Comparison of ENCODE assay signal across 8 cellular contexts in the genomic region with DNA sequence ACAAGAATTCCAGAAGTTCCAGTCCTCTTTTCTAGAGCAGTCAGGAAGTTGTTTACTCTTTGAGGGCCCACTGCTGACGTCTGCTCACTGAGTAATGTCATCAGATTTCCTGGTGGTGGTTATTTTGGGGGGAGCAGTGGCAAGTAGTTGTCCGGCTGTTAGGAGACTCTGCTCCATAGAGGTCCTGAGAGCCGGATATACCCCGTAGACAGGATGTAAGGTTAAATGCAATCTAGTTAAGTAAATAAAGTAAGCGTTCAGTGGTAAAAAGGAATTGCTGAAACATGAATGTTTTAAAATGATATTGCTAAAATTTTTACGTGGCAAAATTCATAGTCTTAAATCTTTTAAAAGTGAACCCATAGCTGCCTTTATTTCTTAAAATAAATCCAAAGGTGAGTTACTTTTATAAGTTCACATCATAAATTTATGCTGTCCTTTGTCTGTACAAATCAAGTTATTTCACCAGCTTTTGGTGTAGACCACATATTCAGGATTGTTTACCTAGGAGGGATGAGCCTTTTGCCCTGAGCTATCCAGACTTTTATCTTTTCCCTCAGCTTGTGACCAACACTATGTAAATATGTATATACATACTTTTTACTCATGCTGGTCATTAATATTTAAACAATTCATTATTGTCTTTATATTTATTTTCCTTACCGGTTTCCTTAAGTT.
DNase-seq lines count a peak whose midpoint lies in the region; ATAC-seq and TF ChIP-seq lines count a peak whose summit lies in the region.

No MANE protein-coding gene starts in this region.

- H3K4me3 Mint-ChIP-seq in activated naive CD8-positive, alpha-beta T cell treated with anti-CD3 and anti-CD28 coated beads for 36 hours = no peak overlapping the region

- H3K27me3 Mint-ChIP-seq in activated naive CD8-positive, alpha-beta T cell treated with anti-CD3 and anti-CD28 coated beads for 36 hours = no peaks in the 10 kb centered on the region

- TF ChIP-seq CTCF in transverse colon (IDR thresholded peaks at IDR 0.05) (peak in 1 of 5 experiments; percentile 7), BE2C (IDR thresholded peaks at IDR 0.05; ENCODE audit: low read depth, low read length) (no peak)

- WGBS in transverse colon (ENCODE audit: low coverage in 1 of 2), 2 donors = 18 to 23% methylated on average over 5 to 7 of the region's 7 CpGs

- H3K27ac ChIP-seq in transverse colon = peak overlapping the region; percentile 43 to 53 (median 50)

- intact Hi-C loops in transverse colon (cut with DNase I; ENCODE audit: low total_unique reads) = no loop called here

- H3K9me3 Mint-ChIP-seq in activated naive CD8-positive, alpha-beta T cell treated with anti-CD3 and anti-CD28 coated beads for 36 hours = peaks cover 1% of the 10 kb centered on the region

- in situ Hi-C loops in transverse colon (cut with MboI; ENCODE audit: low pct_ligation_motif_present in 1 of 4, low pct_unique_long_range_greater_than_20kb in 1 of 4, low sequenced_read_pairs in 3 of 4) = loop anchor here in 1 of 4 donors (10.0 kb wide), 1 partner anchor 83 kb away; no protein-coding TSS in a partner anchor

- peaks cover 4% of the 10 kb centered on the region for H3K36me3 Mint-ChIP-seq in activated naive CD8-positive, alpha-beta T cell treated with anti-CD3 and anti-CD28 coated beads for 36 hours

- peak; percentile 72 for DNase-seq in Ammon's horn (ENCODE audit: low spot score)
- DNase-seq in activated naive CD8-positive, alpha-beta T cell treated with anti-CD3 and anti-CD28 coated beads for 36 hours = no peak
- peak; percentile 36 for DNase-seq in kidney glomerular epithelial cell (lab: John Stamatoyannopoulos, UW)
- DNase-seq in transverse colon = peak; percentile 28
- no peak for DNase-seq in activated CD4-positive, CD25-positive, alpha-beta regulatory T cell (lab: John Stamatoyannopoulos, UW)
- no peak for DNase-seq in BE2C

- H3K4me1 Mint-ChIP-seq in activated naive CD8-positive, alpha-beta T cell treated with anti-CD3 and anti-CD28 coated beads for 36 hours = peaks cover 40% of the 10 kb centered on the region

- H3K4me3 ChIP-seq in transverse colon (no peak overlapping the region), BE2C (ENCODE audit: low read depth, low read length) (no peak overlapping the region)

- TF ChIP-seq EP300 in transverse colon (IDR thresholded peaks at IDR 0.05; ENCODE audit: low read depth) = no peak

- ATAC-seq in HG03432 (IDR thresholded peaks at IDR 0.05; ENCODE audit: unreplicated experiment) (peak; percentile 57), HG02938 (IDR thresholded peaks at IDR 0.05; ENCODE audit: unreplicated experiment) (no peak)

- no peaks in the 10 kb centered on the region for H3K9me3 ChIP-seq in transverse colon
- H3K9me3 ChIP-seq in BE2C = no peaks in the 10 kb centered on the region

- H3K27ac Mint-ChIP-seq in activated naive CD8-positive, alpha-beta T cell treated with anti-CD3 and anti-CD28 coated beads for 36 hours = peak overlapping the region; percentile 77

- H3K36me3 ChIP-seq in transverse colon (no peaks in the 10 kb centered on the region), BE2C (no peaks in the 10 kb centered on the region)

- peaks cover 9 to 66% (median 16%) of the 10 kb centered on the region in 4 donors for H3K4me1 ChIP-seq in transverse colon
- H3K4me1 ChIP-seq in BE2C = no peaks in the 10 kb centered on the region

- H3K27me3 ChIP-seq in transverse colon (no peaks in the 10 kb centered on the region), BE2C (no peaks in the 10 kb centered on the region)

- no peak for TF ChIP-seq POLR2A in transverse colon (IDR thresholded peaks at IDR 0.05)

Comparison
In these comparisons a context has a peak if more than half of its experiments do, and no peak if none do; other contexts are left out.
1. DNase-seq: peak in Ammon's horn (single experiment), kidney glomerular epithelial cell (single experiment) and transverse colon (single experiment); none in activated naive CD8-positive, alpha-beta T cell treated with anti-CD3 and anti-CD28 coated beads for 36 hours (single experiment), activated CD4-positive, CD25-positive, alpha-beta regulatory T cell (0 of 4) and BE2C (single experiment).